Comparison of ENCODE assay signal across 16 cellular contexts in the genomic region with DNA sequence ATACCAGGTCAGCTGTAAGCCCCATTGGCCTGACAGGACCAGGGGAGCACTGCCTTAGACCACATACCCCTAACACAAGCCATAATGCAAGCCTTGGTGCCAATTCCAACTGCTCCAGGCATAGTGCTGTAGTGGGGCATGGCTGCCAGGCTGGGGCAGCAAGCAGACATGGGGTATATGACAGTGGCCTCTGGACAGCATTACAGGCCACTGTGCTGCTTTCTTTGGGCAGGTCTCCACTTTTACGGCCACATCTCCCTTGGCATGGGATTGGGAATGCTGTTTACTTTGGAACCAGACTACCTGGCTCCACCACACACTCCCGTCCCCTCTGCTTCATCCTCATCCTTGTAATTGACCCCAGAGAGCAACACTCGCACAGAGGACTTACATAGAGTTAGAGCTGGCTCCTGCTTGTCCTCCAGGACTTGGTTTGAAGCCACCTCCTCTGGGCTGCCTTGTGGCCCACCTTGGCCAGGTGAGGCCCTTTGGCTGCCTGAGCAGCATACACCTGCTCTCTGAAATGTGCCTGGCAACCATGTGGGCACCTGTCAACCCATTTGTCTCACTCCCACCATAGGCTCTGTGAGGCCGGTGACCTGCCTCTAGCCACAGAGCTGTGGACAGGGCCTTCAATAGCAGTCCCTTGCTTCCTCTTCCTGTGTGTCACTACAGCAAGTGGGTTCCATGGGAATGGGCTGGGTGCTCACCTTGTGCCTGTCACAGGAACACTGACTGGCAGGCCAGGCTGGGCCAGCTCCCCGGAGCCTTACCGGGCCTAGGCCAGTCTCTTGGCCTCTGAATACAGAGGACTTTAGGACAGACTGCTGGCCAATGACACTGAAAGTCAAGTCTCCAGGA.
DNase-seq lines count a peak whose midpoint lies in the region; ATAC-seq and TF ChIP-seq lines count a peak whose summit lies in the region.
"Had no signal": no experiment of that assay in that cellular context is flagged by ENCODE, and none has a peak within 500 bp of the region (broad histone marks: within the 10 kb centered on the region; RNA-seq: fewer than 3 reads in every experiment).

No MANE protein-coding gene starts in this region.

- H4K12ac ChIP-seq in trophoblast cell (ENCODE audit: low read depth, low read length) = no peak overlapping the region

- no peaks in the 10 kb centered on the region for H3K9me3 ChIP-seq in lung (ENCODE audit: control insufficient read depth in 2 of 2, insufficient read depth in 1 of 2, low read length in 1 of 2)
- no peaks in the 10 kb centered on the region for H3K9me3 ChIP-seq in trophoblast cell (ENCODE audit: insufficient read depth, low read depth, low read length)
- no peaks in the 10 kb centered on the region for H3K9me3 ChIP-seq in naive thymus-derived CD4-positive, alpha-beta T cell (ENCODE audit: control insufficient read depth in 2 of 3, low read length in 3 of 3)

- CTCF ChIA-PET in activated CD8-positive, alpha-beta memory T cell treated with anti-CD3 and anti-CD28 coated beads, Interleukin-2, amount 10 ng/mL, durations not matched to agents 7 days and 5 days (lab: Charles Lee) = no interaction called here
- CTCF ChIA-PET in naive thymus-derived CD4-positive, alpha-beta T cell (lab: Charles Lee) = no interaction called here

- H3K27me3 ChIP-seq in lung (ENCODE audit: control insufficient read depth, insufficient read depth) = no peaks in the 10 kb centered on the region
- H3K27me3 ChIP-seq in trophoblast cell (ENCODE audit: insufficient read depth, low read length) = no peaks in the 10 kb centered on the region
- H3K27me3 ChIP-seq in naive thymus-derived CD4-positive, alpha-beta T cell (ENCODE audit: control insufficient read depth in 2 of 2, insufficient read depth in 2 of 2, low read length in 2 of 2) = no peaks in the 10 kb centered on the region

- no peak overlapping the region for H3K27ac Mint-ChIP-seq in activated CD8-positive, alpha-beta memory T cell treated with anti-CD3 and anti-CD28 coated beads, Interleukin-2, amount 10 ng/mL, durations not matched to agents 7 days and 5 days
- no peak overlapping the region for H3K27ac Mint-ChIP-seq in naive thymus-derived CD4-positive, alpha-beta T cell

- no peak overlapping the region for H3K18ac ChIP-seq in trophoblast cell (ENCODE audit: low read length)

- H3K36me3 ChIP-seq in lung (ENCODE audit: control insufficient read depth in 2 of 2, insufficient read depth in 2 of 2, low read length in 2 of 2) (no peaks in the 10 kb centered on the region), trophoblast cell (ENCODE audit: control insufficient read depth in 1 of 2, insufficient read depth in 2 of 2, low read length in 2 of 2) (no peaks in the 10 kb centered on the region)
- no peaks in the 10 kb centered on the region for H3K36me3 ChIP-seq in naive thymus-derived CD4-positive, alpha-beta T cell (ENCODE audit: control insufficient read depth in 2 of 3, insufficient read depth in 3 of 3, low read length in 3 of 3)

- no peak overlapping the region for H3K4me3 ChIP-seq in lung
- no peak overlapping the region for H3K4me3 ChIP-seq in trophoblast cell (ENCODE audit: low read depth, low read length)
- no peak overlapping the region for H3K4me3 ChIP-seq in naive thymus-derived CD4-positive, alpha-beta T cell (ENCODE audit: low read length)

- no peaks in the 10 kb centered on the region for H3K36me3 Mint-ChIP-seq in activated CD8-positive, alpha-beta memory T cell treated with anti-CD3 and anti-CD28 coated beads, Interleukin-2, amount 10 ng/mL, durations not matched to agents 7 days and 5 days
- no peaks in the 10 kb centered on the region for H3K36me3 Mint-ChIP-seq in naive thymus-derived CD4-positive, alpha-beta T cell

- no peak overlapping the region for H2BK5ac ChIP-seq in trophoblast cell (ENCODE audit: low read depth, low read length, poor library complexity)

- H3K79me2 ChIP-seq in trophoblast cell (ENCODE audit: control insufficient read depth, insufficient read depth, low read length, poor library complexity) = no peaks in the 10 kb centered on the region

- H3K9ac ChIP-seq in trophoblast cell (ENCODE audit: low read length) = peak overlapping the region; percentile 35

- H3K23ac ChIP-seq in trophoblast cell (ENCODE audit: low read length) = no peak overlapping the region

- ATAC-seq in activated CD8-positive, alpha-beta memory T cell treated with anti-CD3 and anti-CD28 coated beads, Interleukin-2, amount 10 ng/mL, durations not matched to agents 7 days and 5 days = no peak
- ATAC-seq in lung (ENCODE audit: insufficient read depth, low FRiP score) = no peak
- no peak for ATAC-seq in naive thymus-derived CD4-positive, alpha-beta T cell

- no peak overlapping the region for H2BK12ac ChIP-seq in trophoblast cell (ENCODE audit: low read length)

- H3K4me1 Mint-ChIP-seq in activated CD8-positive, alpha-beta memory T cell treated with anti-CD3 and anti-CD28 coated beads, Interleukin-2, amount 10 ng/mL, durations not matched to agents 7 days and 5 days = no peaks in the 10 kb centered on the region
- peaks cover 0 to 2% (median 0%) of the 10 kb centered on the region in 7 donors for H3K4me1 Mint-ChIP-seq in naive thymus-derived CD4-positive, alpha-beta T cell

- no peaks in the 10 kb centered on the region for H3K4me1 ChIP-seq in lung (ENCODE audit: control insufficient read depth in 2 of 2, insufficient read depth in 2 of 2, low read length in 2 of 2)
- no peaks in the 10 kb centered on the region for H3K4me1 ChIP-seq in trophoblast cell (ENCODE audit: control insufficient read depth in 1 of 2, insufficient read depth in 2 of 2, low read length in 2 of 2)
- H3K4me1 ChIP-seq in naive thymus-derived CD4-positive, alpha-beta T cell (ENCODE audit: control insufficient read depth in 2 of 2, insufficient read depth in 2 of 2, low read length in 2 of 2) = no peaks in the 10 kb centered on the region

- no peak overlapping the region for H3K4me2 ChIP-seq in trophoblast cell (ENCODE audit: low read length)

- POLR2A ChIA-PET in naive thymus-derived CD4-positive, alpha-beta T cell (lab: Charles Lee) = no interaction called here

- peak; percentile 34 for DNase-seq in activated CD8-positive, alpha-beta memory T cell treated with anti-CD3 and anti-CD28 coated beads, Interleukin-2, amount 10 ng/mL, durations not matched to agents 7 days and 5 days
- DNase-seq in activated CD8-positive, alpha-beta memory T cell treated with anti-CD3 and anti-CD28 coated beads, Interleukin-2, amount 50 U/mL, for 48 hours = no peak
- DNase-seq in lung (ENCODE audit: low spot score) (peak; percentile 16), trophoblast cell (no peak), NCI-H1105 (lab: John Stamatoyannopoulos, UW) (no peak), DMS114 treated with DMSO at 0.1 percent for 48 hours (lab: John Stamatoyannopoulos, UW; ENCODE audit: unreplicated experiment) (no peak)
- no peak for DNase-seq in naive thymus-derived CD4-positive, alpha-beta T cell
- DNase-seq: DND-41, NCI-H1694 treated with DMSO at 0.1 percent for 48 hours, NCI-H2107, NCI-H510A treated with DMSO at 0.1 percent for 48 hours, RPMI8226, SIG-M5 had no signal

- H4K8ac ChIP-seq in trophoblast cell (ENCODE audit: low read depth, low read length) = no peak overlapping the region

- peaks cover 10% of the 10 kb centered on the region for H3K27me3 Mint-ChIP-seq in activated CD8-positive, alpha-beta memory T cell treated with anti-CD3 and anti-CD28 coated beads, Interleukin-2, amount 10 ng/mL, durations not matched to agents 7 days and 5 days
- H3K27me3 Mint-ChIP-seq in naive thymus-derived CD4-positive, alpha-beta T cell = no peaks in the 10 kb centered on the region

- no peak overlapping the region for H4K91ac ChIP-seq in trophoblast cell (ENCODE audit: low read depth, low read length)

- no peak overlapping the region for H3K14ac ChIP-seq in trophoblast cell (ENCODE audit: low read length)

- no peak overlapping the region for H3K4ac ChIP-seq in trophoblast cell (ENCODE audit: low read depth, low read length)

- H2BK120ac ChIP-seq in trophoblast cell (ENCODE audit: insufficient read depth, low read length, poor library complexity) = no peak overlapping the region

- H3K79me1 ChIP-seq in trophoblast cell (ENCODE audit: low read length) = no peaks in the 10 kb centered on the region

- H3K4me3 Mint-ChIP-seq in activated CD8-positive, alpha-beta memory T cell treated with anti-CD3 and anti-CD28 coated beads, Interleukin-2, amount 10 ng/mL, durations not matched to agents 7 days and 5 days = no peak overlapping the region
- no peak overlapping the region for H3K4me3 Mint-ChIP-seq in naive thymus-derived CD4-positive, alpha-beta T cell

- no peaks in the 10 kb centered on the region for H3K9me3 Mint-ChIP-seq in activated CD8-positive, alpha-beta memory T cell treated with anti-CD3 and anti-CD28 coated beads, Interleukin-2, amount 10 ng/mL, durations not matched to agents 7 days and 5 days (ENCODE audit: low read depth)
- H3K9me3 Mint-ChIP-seq in naive thymus-derived CD4-positive, alpha-beta T cell = peaks cover 0 to 4% (median 0%) of the 10 kb centered on the region in 11 donors

- WGBS in lung, 2 donors = 94 to 98% methylated on average over 6 of the region's 6 CpGs
- WGBS in trophoblast cell (ENCODE audit: extremely low coverage, insufficient coverage, insufficient read length) = no CpG with 5 or more reads among the region's 6 CpGs

- no peak overlapping the region for H2AFZ ChIP-seq in trophoblast cell (ENCODE audit: insufficient read depth, low read length, poor library complexity)

- H3K27ac ChIP-seq in VCaP (peak overlapping the region; percentile 15; the same call in 1 of the 2 replicates), lung (ENCODE audit: low read depth in 1 of 2, low read length in 1 of 2) (no peak overlapping the region), trophoblast cell (ENCODE audit: low read depth, low read length) (no peak overlapping the region)
- H3K27ac ChIP-seq in naive thymus-derived CD4-positive, alpha-beta T cell (ENCODE audit: low read depth, low read length) = no peak overlapping the region
- H3K27ac ChIP-seq: 22Rv1, HL-60 had no signal

- TF ChIP-seq CTCF in VCaP (conservative IDR thresholded peaks at IDR 0.05) (no peak), lung (IDR thresholded peaks at IDR 0.05; ENCODE audit: control extremely low read depth, extremely low read depth) (no peak)

- intact Hi-C loops in naive thymus-derived CD4-positive, alpha-beta T cell (cut with micrococcal nuclease) = no loop called here

- no peak overlapping the region for H2AK5ac ChIP-seq in trophoblast cell (ENCODE audit: low read length)

Comparison
In these comparisons a context has a peak if more than half of its experiments do, and no peak if none do; other contexts are left out.
1. DNase-seq: peak in activated CD8-positive, alpha-beta memory T cell treated with anti-CD3 and anti-CD28 coated beads, Interleukin-2, amount 10 ng/mL, durations not matched to agents 7 days and 5 days (single experiment) and lung (single experiment); none in activated CD8-positive, alpha-beta memory T cell treated with anti-CD3 and anti-CD28 coated beads, Interleukin-2, amount 50 U/mL, for 48 hours (single experiment), trophoblast cell (0 of 2), NCI-H1105 (single experiment), DMS114 treated with DMSO at 0.1 percent for 48 hours (single experiment) and naive thymus-derived CD4-positive, alpha-beta T cell (0 of 9).